In genomic region chr9:116549061-116549664, GRCh38 we compare ENCODE assay signal across 9 cellular contexts.
DNase-seq lines count a peak whose midpoint lies in the region; ATAC-seq and TF ChIP-seq lines count a peak whose summit lies in the region.
"Had no signal": no experiment of that assay in that cellular context is flagged by ENCODE, and none has a peak within 500 bp of the region (broad histone marks: within the 10 kb centered on the region; RNA-seq: fewer than 3 reads in every experiment).

No MANE protein-coding gene starts in this region.

- H3K9me3 ChIP-seq in GM23248 (ENCODE audit: low read depth): no peaks in the 10 kb centered on the region
- H3K9me3 ChIP-seq in SJCRH30 (replicated peaks): no peaks in the 10 kb centered on the region
- H3K9me3 ChIP-seq in gastrocnemius medialis: no peaks in the 10 kb centered on the region

- H3K79me2 ChIP-seq in GM23248 (ENCODE audit: insufficient read depth): no peaks in the 10 kb centered on the region
- no peaks in the 10 kb centered on the region for H3K79me2 ChIP-seq in GM23338 (replicated peaks; ENCODE audit: insufficient read depth)

- H3K4me3 ChIP-seq in GM23248: peak overlapping the region; percentile 29; the same call in 1 of the 2 replicates
- H3K4me3 ChIP-seq in SJCRH30: no peak overlapping the region
- no peak overlapping the region for H3K4me3 ChIP-seq in gastrocnemius medialis
- H3K4me3 ChIP-seq in GM23338: no peak overlapping the region

- H4K20me1 ChIP-seq in GM23248 (ENCODE audit: insufficient read depth): no peaks in the 10 kb centered on the region
- 0 out of 2 replicates have a peak, but pooled peaks cover 3% of the 10 kb centered on the region for H4K20me1 ChIP-seq in GM23338 (replicated peaks; ENCODE audit: insufficient read depth)

- in situ Hi-C loops in GM23248 (cut with MboI): no loop called here
- in situ Hi-C loops in gastrocnemius medialis (cut with MboI; ENCODE audit: low sequenced_read_pairs in 4 of 4): no loop called here

- H3K27ac ChIP-seq in GM23248: peak overlapping the region; percentile 77
- H3K27ac ChIP-seq in SJCRH30: no peak overlapping the region
- H3K27ac ChIP-seq in gastrocnemius medialis: peak overlapping the region; percentile 41 to 80 (median 67)
- no peak overlapping the region for H3K27ac ChIP-seq in GM23338 (ENCODE audit: low read depth)

- peaks cover 58% of the 10 kb centered on the region for H3K4me1 ChIP-seq in GM23248 (ENCODE audit: insufficient read depth)
- peaks cover 30% of the 10 kb centered on the region for H3K4me1 ChIP-seq in SJCRH30
- H3K4me1 ChIP-seq in gastrocnemius medialis: peaks cover 5 to 20% of the 10 kb centered on the region in 2 donors
- H3K4me1 ChIP-seq in GM23338 (ENCODE audit: insufficient read depth): no peaks in the 10 kb centered on the region

- no peak for TF ChIP-seq POLR2A in gastrocnemius medialis (IDR thresholded peaks at IDR 0.05)

- peak overlapping the region; percentile 60 for H3K4me2 ChIP-seq in GM23248 (ENCODE audit: unreplicated experiment)
- no peak overlapping the region for H3K4me2 ChIP-seq in GM23338

- intact Hi-C loops in gastrocnemius medialis (cut with DNase I; ENCODE audit: low total_unique reads): no loop called here

- H3K36me3 Mint-ChIP-seq in GM23338 (ENCODE audit: low read depth): no peaks in the 10 kb centered on the region

- no peaks in the 10 kb centered on the region for H3K27me3 Mint-ChIP-seq in GM23338 (ENCODE audit: insufficient read depth, low read depth, poor library complexity)

- H3K4me3 Mint-ChIP-seq in GM23338: no peak overlapping the region
- H3K4me3 Mint-ChIP-seq: nephron had no signal

- H3K9ac ChIP-seq in GM23248: peak overlapping the region; percentile 52

- ATAC-seq in gastrocnemius medialis (peak; percentile 98 to 99), GM23338 (no peak)

- no peak overlapping the region for H3K27ac Mint-ChIP-seq in GM23338

- no peaks in the 10 kb centered on the region for H3K4me1 Mint-ChIP-seq in GM23338

- DNase-seq in GM23248 (peak; percentile 99), SJCRH30 (peak; percentile 85 to 89), globus pallidus (ENCODE audit: low spot score) (peak; percentile 6), gastrocnemius medialis (peak; percentile 91 to 93), GM23338 (ENCODE audit: low spot score) (no peak), NCI-H2227 treated with DMSO at 0.1 percent for 48 hours (lab: John Stamatoyannopoulos, UW) (no peak), NCI-H128 (lab: John Stamatoyannopoulos, UW; ENCODE audit: unreplicated experiment) (no peak)
- no peak for DNase-seq in stimulated activated CD4-positive, alpha-beta T cell treated with anti-CD3 and anti-CD28 coated beads, Interleukin-2, amount 100 ng/mL, for 48 hours

- TF ChIP-seq CTCF in gastrocnemius medialis (IDR thresholded peaks at IDR 0.05 in 4 of 5, conservative IDR thresholded peaks at IDR 0.05 in 1 of 5): no peak
- TF ChIP-seq CTCF in GM23338 (conservative IDR thresholded peaks at IDR 0.05; ENCODE audit: low read depth in 2 of 2): no peak

- H3K27me3 ChIP-seq in GM23248 (replicated peaks; ENCODE audit: insufficient read depth) (no peaks in the 10 kb centered on the region), SJCRH30 (no peaks in the 10 kb centered on the region), gastrocnemius medialis (no peaks in the 10 kb centered on the region), GM23338 (ENCODE audit: insufficient read depth) (no peaks in the 10 kb centered on the region)

- no peaks in the 10 kb centered on the region for H3K9me2 ChIP-seq in GM23248 (ENCODE audit: insufficient read depth)
- H3K9me2 ChIP-seq in GM23338 (ENCODE audit: insufficient read depth): no peaks in the 10 kb centered on the region

- 0 to 2% methylated on average over 9 of the region's 9 CpGs for WGBS in GM23248 (ENCODE audit: low coverage in 1 of 2, low lambda C conversion rate in 2 of 2, missing lambda C conversion rate in 2 of 2), 2 experiments

- H3F3A ChIP-seq in GM23248 (ENCODE audit: insufficient read depth): peaks cover 43% of the 10 kb centered on the region
- H3F3A ChIP-seq in GM23338 (replicated peaks; ENCODE audit: low read depth): no peaks in the 10 kb centered on the region

- H2AFZ ChIP-seq in GM23248 (no peak overlapping the region), GM23338 (no peak overlapping the region)

- no peaks in the 10 kb centered on the region for H3K9me3 Mint-ChIP-seq in GM23338
- H3K9me3 Mint-ChIP-seq: nephron had no signal

- no peaks in the 10 kb centered on the region for H3K36me3 ChIP-seq in GM23248 (ENCODE audit: low read depth)
- H3K36me3 ChIP-seq in SJCRH30: no peaks in the 10 kb centered on the region
- no peaks in the 10 kb centered on the region for H3K36me3 ChIP-seq in gastrocnemius medialis
- no peaks in the 10 kb centered on the region for H3K36me3 ChIP-seq in GM23338 (ENCODE audit: insufficient read depth)

TF ChIP-seq in GM23338, 12 proteins besides CTCF, POLR2A, EP300 and RAD21:
- TF ChIP-seq JUNB (IDR thresholded peaks at IDR 0.05; ENCODE audit: unreplicated experiment): no peak
TF ChIP-seq in GM23338: peak in this region for 0.

Comparison
In these comparisons a context has a peak if more than half of its experiments do, and no peak if none do; other contexts are left out.
1. DNase-seq: peak in GM23248 (single experiment), SJCRH30 (2 of 2), globus pallidus (single experiment) and gastrocnemius medialis (2 of 2); none in stimulated activated CD4-positive, alpha-beta T cell treated with anti-CD3 and anti-CD28 coated beads, Interleukin-2, amount 100 ng/mL, for 48 hours (0 of 2), GM23338 (single experiment), NCI-H2227 treated with DMSO at 0.1 percent for 48 hours (single experiment) and NCI-H128 (single experiment).
2. H3K27ac ChIP-seq: peak in GM23248 (single experiment) and gastrocnemius medialis (4 of 4); none in SJCRH30 (single experiment) and GM23338 (single experiment).